ENCODE assay signal across 11 cellular contexts in the genomic region with DNA sequence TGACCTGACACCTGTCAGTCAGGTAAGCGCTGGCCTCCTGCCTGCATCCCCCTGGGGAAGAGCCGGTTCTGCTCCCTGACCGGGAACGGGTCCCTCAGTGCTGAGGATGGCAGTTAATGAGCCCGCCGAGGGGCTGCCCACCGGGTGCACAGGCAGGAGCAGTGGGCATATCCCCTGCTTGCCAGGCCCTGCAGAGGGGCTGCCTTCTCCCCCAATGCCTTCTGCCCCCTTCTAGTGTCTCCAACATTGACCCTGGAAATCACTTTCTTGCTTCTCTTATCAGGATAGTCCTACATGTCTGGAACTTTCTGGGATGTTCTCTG.
DNase-seq lines count a peak whose midpoint lies in the region; ATAC-seq and TF ChIP-seq lines count a peak whose summit lies in the region.
"Had no signal": no experiment of that assay in that cellular context is flagged by ENCODE, and none has a peak within 500 bp of the region (broad histone marks: within the 10 kb centered on the region; RNA-seq: fewer than 3 reads in every experiment).

No MANE protein-coding gene starts in this region.

- H3K36me3 ChIP-seq in CD4-positive, alpha-beta memory T cell (ENCODE audit: insufficient read depth, low read length), result no peaks in the 10 kb centered on the region
- no peaks in the 10 kb centered on the region for H3K36me3 ChIP-seq in HEK293 (ENCODE audit: control insufficient read depth in 2 of 2, insufficient read depth in 1 of 2, low read length in 2 of 2)
- H3K36me3 ChIP-seq: transverse colon had no signal

- intact Hi-C loops in CD4-positive, alpha-beta memory T cell (cut with micrococcal nuclease), result no loop called here

- no peak for TF ChIP-seq CTCF in HEK293 (tag by site-specific recombination; IDR thresholded peaks at IDR 0.05)
- TF ChIP-seq CTCF in brain (conservative IDR thresholded peaks at IDR 0.05), result no peak

- H3K27ac ChIP-seq in CD4-positive, alpha-beta memory T cell (ENCODE audit: low read depth, low read length), result no peak overlapping the region
- no peak overlapping the region for H3K27ac ChIP-seq in HEK293 (ENCODE audit: extremely low read depth, low read depth, low read length)
- H3K27ac ChIP-seq: transverse colon had no signal

- peaks cover 0 to 1% (median 0%) of the 10 kb centered on the region in 4 donors for H3K4me1 Mint-ChIP-seq in CD4-positive, alpha-beta memory T cell
- H3K4me1 Mint-ChIP-seq in brain (peaks cover 17% of the 10 kb centered on the region), naive B cell (peaks cover 4 to 17% (median 8%) of the 10 kb centered on the region in 3 donors)

- H3K27me3 ChIP-seq in CD4-positive, alpha-beta memory T cell (ENCODE audit: insufficient read depth, low read length), result peaks cover 5% of the 10 kb centered on the region

- CTCF ChIA-PET in CD4-positive, alpha-beta memory T cell (lab: Charles Lee; ENCODE audit: partially characterized antibody), result no interaction called here
- CTCF ChIA-PET in HEK293 (lab: Yijun Ruan, JAX), result interaction anchor here (0.6 to 1.3 kb wide), 4 partner anchors 8 to 924 kb away, joined by 3 to 5 read pairs (median 4); no protein-coding TSS in a partner anchor

- no peak overlapping the region for H3K4me3 ChIP-seq in CD4-positive, alpha-beta memory T cell (ENCODE audit: low read length in 2 of 2)
- H3K4me3 ChIP-seq in HEK293 (ENCODE audit: low read depth, low read length), result no peak overlapping the region

- peaks cover 8% of the 10 kb centered on the region for H3K4me1 ChIP-seq in CD4-positive, alpha-beta memory T cell (ENCODE audit: insufficient read depth, low read length)
- peaks cover 4% of the 10 kb centered on the region; the same call in 1 of the 2 replicates for H3K4me1 ChIP-seq in HEK293 (ENCODE audit: control insufficient read depth, insufficient read depth, low read length)

- no peak for ATAC-seq in naive B cell (ENCODE audit: low read depth in 2 of 2)
- no peak for ATAC-seq in GM19023 (IDR thresholded peaks at IDR 0.05; ENCODE audit: unreplicated experiment)
- no peak for ATAC-seq in GM21723 (IDR thresholded peaks at IDR 0.05; ENCODE audit: unreplicated experiment)
- ATAC-seq in HG02759 (IDR thresholded peaks at IDR 0.05; ENCODE audit: unreplicated experiment), result no peak

- peaks cover 4 to 18% of the 10 kb centered on the region in 2 donors for H3K27me3 Mint-ChIP-seq in CD4-positive, alpha-beta memory T cell
- H3K27me3 Mint-ChIP-seq in brain (peaks cover 14% of the 10 kb centered on the region), naive B cell (peaks cover 18 to 63% (median 36%) of the 10 kb centered on the region in 3 donors)

- peaks cover 0 to under 1% of the 10 kb centered on the region in 2 donors for H3K36me3 Mint-ChIP-seq in CD4-positive, alpha-beta memory T cell
- H3K36me3 Mint-ChIP-seq in brain (peaks cover 3% of the 10 kb centered on the region), naive B cell (peaks cover 0 to 4% of the 10 kb centered on the region in 2 donors)
- H3K36me3 Mint-ChIP-seq: CD4-positive, CD25-positive, alpha-beta regulatory T cell had no signal

- POLR2A ChIA-PET in CD4-positive, alpha-beta memory T cell (lab: Charles Lee; ENCODE audit: partially characterized antibody), result no interaction called here
- POLR2A ChIA-PET in HEK293 (lab: Yijun Ruan, JAX), result no interaction called here

- H3K4me3 Mint-ChIP-seq in CD4-positive, alpha-beta memory T cell, result peak overlapping the region in 5 of 8 donors; percentile 12 to 64 (median 40)
- H3K4me3 Mint-ChIP-seq in brain, result peak overlapping the region; percentile 49 to 80 (median 63)
- peak overlapping the region in 6 of 8 donors; percentile 26 to 77 (median 64) for H3K4me3 Mint-ChIP-seq in naive B cell

- peaks cover 0 to 5% (median under 1%) of the 10 kb centered on the region in 8 donors for H3K9me3 Mint-ChIP-seq in CD4-positive, alpha-beta memory T cell
- H3K9me3 Mint-ChIP-seq in brain (peaks cover 3 to 24% (median 15%) of the 10 kb centered on the region in 5 experiments), naive B cell (peaks cover 2 to 5% (median 5%) of the 10 kb centered on the region in 7 donors)

- no peaks in the 10 kb centered on the region for H3K9me3 ChIP-seq in CD4-positive, alpha-beta memory T cell (ENCODE audit: control insufficient read depth in 1 of 2, low read length in 2 of 2)
- no peaks in the 10 kb centered on the region for H3K9me3 ChIP-seq in HEK293 (ENCODE audit: control insufficient read depth, insufficient read depth, low read depth, low read length)
- H3K9me3 ChIP-seq: transverse colon had no signal

- no peak overlapping the region for H3K27ac Mint-ChIP-seq in CD4-positive, alpha-beta memory T cell
- H3K27ac Mint-ChIP-seq in brain (no peak overlapping the region), naive B cell (no peak overlapping the region)
- H3K27ac Mint-ChIP-seq: CD4-positive, CD25-positive, alpha-beta regulatory T cell had no signal

- no peak for DNase-seq in CD4-positive, alpha-beta memory T cell
- DNase-seq in naive B cell (no peak), NCI-H69 (lab: John Stamatoyannopoulos, UW) (no peak)
- DNase-seq: CD4-positive, CD25-positive, alpha-beta regulatory T cell; kidney glomerular epithelial cell; transverse colon had no signal

TF ChIP-seq in HEK293, 187 proteins besides CTCF, POLR2A, EP300 and RAD21:
- TF ChIP-seq ZNF223 (tag by site-specific recombination; IDR thresholded peaks at IDR 0.05), result peak; percentile 76; the same call in 1 of the 2 replicates
- TF ChIP-seq SALL2 (tag by site-specific recombination; IDR thresholded peaks at IDR 0.05; ENCODE audit: borderline replicate concordance), result no peak
